ENCODE assay signal across 15 cellular contexts in the genomic region with DNA sequence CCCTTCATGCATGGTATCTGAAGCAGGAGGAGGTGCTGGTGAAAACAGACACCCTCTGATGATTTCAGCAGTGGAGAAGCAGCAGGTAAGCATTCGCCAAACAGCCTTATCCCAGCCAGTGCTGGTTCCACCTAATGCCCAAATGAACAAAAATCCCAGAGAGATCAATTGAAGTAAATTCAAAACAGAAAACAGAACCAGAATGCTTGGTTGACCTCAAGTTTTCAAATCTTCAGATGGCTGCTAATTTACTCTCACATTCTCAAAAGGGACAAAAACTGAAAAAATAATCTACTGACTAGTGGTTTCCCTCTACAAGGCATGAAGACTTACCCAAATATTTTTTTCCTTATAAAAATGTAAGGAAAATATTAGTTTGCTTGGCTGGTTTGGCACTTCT.
DNase-seq lines count a peak whose midpoint lies in the region; ATAC-seq and TF ChIP-seq lines count a peak whose summit lies in the region.
"Had no signal": no experiment of that assay in that cellular context is flagged by ENCODE, and none has a peak within 500 bp of the region (broad histone marks: within the 10 kb centered on the region; RNA-seq: fewer than 3 reads in every experiment).

No MANE protein-coding gene starts in this region.

- peaks cover 20% of the 10 kb centered on the region for H3K4me1 Mint-ChIP-seq in activated T-cell treated with anti-CD3 and anti-CD28 coated beads, Interleukin-2, amount 50 U/mL, for 72 hours (ENCODE audit: low read depth)

- H3K36me3 Mint-ChIP-seq in activated T-cell treated with anti-CD3 and anti-CD28 coated beads, Interleukin-2, amount 50 U/mL, for 72 hours (ENCODE audit: insufficient read depth in 2 of 2) = peaks cover 5 to 10% of the 10 kb centered on the region in 2 donors

- CTCF ChIA-PET in RWPE1 (lab: Yijun Ruan, JAX) = no interaction called here

- DNase-seq in activated T-cell treated with anti-CD3 and anti-CD28 coated beads, Interleukin-2, amount 50 U/mL, for 72 hours = no peak
- no peak for DNase-seq in activated T-cell treated with anti-CD3 and anti-CD28 coated beads, Interleukin-2, amount 50 U/mL, for 1 hour
- DNase-seq in RWPE1 (ENCODE audit: low spot score) (no peak), D341Med (ENCODE audit: low spot score) (no peak), HK-2 (ENCODE audit: unreplicated experiment) (no peak), NCI-H2196 (lab: John Stamatoyannopoulos, UW; ENCODE audit: unreplicated experiment) (no peak)
- DNase-seq: HFFc6; NCI-H446; stimulated activated CD4-positive, alpha-beta T cell treated with anti-CD3 and anti-CD28 coated beads, Interleukin-12 subunit alpha, Interleukin-12 subunit beta, amount 100 ng/mL, for 4 hours; transverse colon had no signal

- H3K27ac ChIP-seq in RWPE1 = no peak overlapping the region
- H3K27ac ChIP-seq: epithelial cell of prostate, transverse colon had no signal

- H3K9me3 Mint-ChIP-seq in activated T-cell treated with anti-CD3 and anti-CD28 coated beads, Interleukin-2, amount 50 U/mL, for 72 hours = no peaks in the 10 kb centered on the region
- H3K9me3 Mint-ChIP-seq: activated naive CD4-positive, alpha-beta T cell treated with anti-CD3 and anti-CD28 coated beads, Interleukin-2, amount 50 U/mL, for 24 hours; HFFc6; T-helper 2 cell treated with Interferon-gamma antibody and Interleukin-4, amounts not matched to agents 5 μg/mL and 100 μg/mL, for 36 hours had no signal

- no peak for ATAC-seq in activated T-cell treated with anti-CD3 and anti-CD28 coated beads, Interleukin-2, amount 50 U/mL, for 72 hours (replicated peaks in 1 of 2)
- ATAC-seq in HG02623 (IDR thresholded peaks at IDR 0.05; ENCODE audit: unreplicated experiment) (peak; percentile 5), HG03442 (IDR thresholded peaks at IDR 0.05; ENCODE audit: unreplicated experiment) (peak; percentile 8)

- H3K4me3 Mint-ChIP-seq in activated T-cell treated with anti-CD3 and anti-CD28 coated beads, Interleukin-2, amount 50 U/mL, for 72 hours = no peak overlapping the region
- H3K4me3 Mint-ChIP-seq: activated naive CD4-positive, alpha-beta T cell treated with anti-CD3 and anti-CD28 coated beads, Interleukin-2, amount 50 U/mL, for 24 hours; HFFc6; T-helper 2 cell treated with Interferon-gamma antibody and Interleukin-4, amounts not matched to agents 5 μg/mL and 100 μg/mL, for 36 hours had no signal

- POLR2A ChIA-PET in RWPE1 (lab: Yijun Ruan, JAX; ENCODE audit: low non-redundant PET) = no interaction called here

- no peaks in the 10 kb centered on the region for H3K27me3 Mint-ChIP-seq in activated T-cell treated with anti-CD3 and anti-CD28 coated beads, Interleukin-2, amount 50 U/mL, for 72 hours (ENCODE audit: low read depth)
- H3K27me3 Mint-ChIP-seq: activated naive CD4-positive, alpha-beta T cell treated with anti-CD3 and anti-CD28 coated beads, Interleukin-2, amount 50 U/mL, for 24 hours had no signal

- no peak for TF ChIP-seq CTCF in RWPE1 (conservative IDR thresholded peaks at IDR 0.05; ENCODE audit: low read depth)

- peak overlapping the region; percentile 20 for H3K27ac Mint-ChIP-seq in activated T-cell treated with anti-CD3 and anti-CD28 coated beads, Interleukin-2, amount 50 U/mL, for 72 hours
- H3K27ac Mint-ChIP-seq: activated naive CD4-positive, alpha-beta T cell treated with anti-CD3 and anti-CD28 coated beads, Interleukin-2, amount 50 U/mL, for 24 hours; T-helper 2 cell treated with Interferon-gamma antibody and Interleukin-4, amounts not matched to agents 5 μg/mL and 100 μg/mL, for 36 hours had no signal

Comparison
In these comparisons a context has a peak if more than half of its experiments do, and no peak if none do; other contexts are left out.
1. ATAC-seq: peak in HG02623 (single experiment) and HG03442 (single experiment); none in activated T-cell treated with anti-CD3 and anti-CD28 coated beads, Interleukin-2, amount 50 U/mL, for 72 hours (0 of 2).